Comparison of ENCODE assay signal across 2 cellular contexts in the genomic region with DNA sequence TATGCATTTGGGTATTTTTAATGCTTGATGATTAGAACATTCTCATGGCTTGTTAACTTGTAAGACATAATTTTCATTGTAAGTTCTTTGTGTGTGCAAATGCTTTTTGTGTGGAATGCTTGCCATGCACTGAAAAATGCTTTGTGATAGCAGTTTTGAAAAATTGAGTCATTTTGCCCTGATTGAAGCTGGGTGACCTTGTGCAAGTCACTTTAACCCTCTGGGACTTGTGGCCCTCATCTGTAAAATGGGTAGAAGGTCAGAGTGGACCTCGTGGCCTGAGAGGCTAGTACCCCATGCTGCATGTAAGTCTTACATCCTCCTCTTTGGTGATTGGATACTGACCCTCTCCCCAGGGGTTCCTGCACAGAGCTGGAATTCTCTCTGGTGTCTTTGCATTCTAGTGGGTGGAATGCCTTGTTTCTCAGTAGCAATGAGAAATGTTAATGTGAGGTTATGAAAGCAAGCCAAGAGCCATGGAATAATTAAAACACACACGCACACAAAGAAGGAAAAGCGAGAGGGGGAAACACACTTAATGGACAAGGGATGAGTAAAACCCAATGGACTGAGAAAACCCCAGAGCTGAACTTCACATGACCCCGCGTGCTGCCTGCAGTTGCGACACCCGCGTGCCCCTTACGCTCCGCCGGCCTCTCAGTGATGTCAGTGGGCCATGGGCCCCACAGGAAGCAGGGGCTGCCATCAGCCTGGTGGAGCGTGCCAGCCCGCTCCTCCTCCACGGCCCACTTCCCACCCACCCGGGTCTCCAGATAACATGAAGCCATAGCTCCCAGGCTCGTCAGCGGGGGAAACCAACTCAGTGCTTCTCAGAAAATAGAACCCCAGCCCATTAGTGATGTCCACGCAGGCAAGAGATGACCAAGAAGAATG.
TF ChIP-seq lines count a peak whose summit lies in the region.

No MANE protein-coding gene starts in this region.

TF ChIP-seq in H1, 55 proteins besides CTCF, POLR2A, EP300 and RAD21:
- TF ChIP-seq TAF7 (optimal IDR thresholded peaks at IDR 0.05; ENCODE audit: borderline replicate concordance, low read depth, low read length): no peak
- TF ChIP-seq KDM1A (IDR thresholded peaks at IDR 0.05; ENCODE audit: borderline replicate concordance, low read length): 0 out of 2 replicates have a peak, but pooled peaks have one; percentile 28
- peak; percentile 59 for TF ChIP-seq CEBPB (IDR thresholded peaks at IDR 0.05; ENCODE audit: low read depth, low read length)
- TF ChIP-seq PHF8 (conservative IDR thresholded peaks at IDR 0.05; ENCODE audit: low read depth, low read length): no peak
- TF ChIP-seq CHD2 (IDR thresholded peaks at IDR 0.05; ENCODE audit: low read length): no peak
- TF ChIP-seq TBP (IDR thresholded peaks at IDR 0.05; ENCODE audit: low read depth, low read length): no peak
- TF ChIP-seq EGR1 (IDR thresholded peaks at IDR 0.05; ENCODE audit: borderline replicate concordance, low read depth, low read length): no peak
- TF ChIP-seq HDAC2 (IDR thresholded peaks at IDR 0.05; ENCODE audit: borderline replicate concordance in 1 of 2, low read depth in 2 of 2, low read length in 2 of 2): 0 out of 4 replicates have a peak, but pooled peaks of 1 of the 2 experiments have one; percentile 26
- no peak for TF ChIP-seq SP2 (IDR thresholded peaks at IDR 0.05; ENCODE audit: low read length)
- no peak for TF ChIP-seq EZH2 (IDR thresholded peaks at IDR 0.05; ENCODE audit: low read depth, low read length, severe bottlenecking)
- no peak for TF ChIP-seq BRCA1 (IDR thresholded peaks at IDR 0.05; ENCODE audit: low read depth, low read length)
- no peak for TF ChIP-seq SP4 (IDR thresholded peaks at IDR 0.05; ENCODE audit: low read length)
TF ChIP-seq in H1: peak in this region for 3.

TF ChIP-seq in HEK293T, 16 proteins besides CTCF, POLR2A, EP300 and RAD21:
- no peak for TF ChIP-seq TARDBP (IDR thresholded peaks at IDR 0.05)
- no peak for TF ChIP-seq BHLHE40 (IDR thresholded peaks at IDR 0.05; ENCODE audit: borderline replicate concordance)
- TF ChIP-seq ARNT (IDR thresholded peaks at IDR 0.05): no peak
- no peak for TF ChIP-seq L3MBTL2 (conservative IDR thresholded peaks at IDR 0.05)
- TF ChIP-seq HDGF (IDR thresholded peaks at IDR 0.05; ENCODE audit: borderline replicate concordance): no peak
- no peak for TF ChIP-seq CTBP1 (IDR thresholded peaks at IDR 0.05; ENCODE audit: borderline replicate concordance)
- no peak for TF ChIP-seq FOXM1 (IDR thresholded peaks at IDR 0.05; ENCODE audit: borderline replicate concordance)
- TF ChIP-seq FOXK2 (IDR thresholded peaks at IDR 0.05): no peak
- no peak for TF ChIP-seq SP1 (IDR thresholded peaks at IDR 0.05)
- no peak for TF ChIP-seq FOXA1 (IDR thresholded peaks at IDR 0.05)
- no peak for TF ChIP-seq SUZ12 (IDR thresholded peaks at IDR 0.05)
- TF ChIP-seq, protein P1, sequence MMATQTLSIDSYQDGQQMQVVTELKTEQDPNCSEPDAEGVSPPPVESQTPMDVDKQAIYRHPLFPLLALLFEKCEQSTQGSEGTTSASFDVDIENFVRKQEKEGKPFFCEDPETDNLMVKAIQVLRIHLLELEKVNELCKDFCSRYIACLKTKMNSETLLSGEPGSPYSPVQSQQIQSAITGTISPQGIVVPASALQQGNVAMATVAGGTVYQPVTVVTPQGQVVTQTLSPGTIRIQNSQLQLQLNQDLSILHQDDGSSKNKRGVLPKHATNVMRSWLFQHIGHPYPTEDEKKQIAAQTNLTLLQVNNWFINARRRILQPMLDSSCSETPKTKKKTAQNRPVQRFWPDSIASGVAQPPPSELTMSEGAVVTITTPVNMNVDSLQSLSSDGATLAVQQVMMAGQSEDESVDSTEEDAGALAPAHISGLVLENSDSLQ (IDR thresholded peaks at IDR 0.05): no peak
- no peak for TF ChIP-seq ELF4 (IDR thresholded peaks at IDR 0.05)
- TF ChIP-seq NFRKB (IDR thresholded peaks at IDR 0.05): no peak
- TF ChIP-seq LEF1 (IDR thresholded peaks at IDR 0.05; ENCODE audit: borderline replicate concordance): no peak
- TF ChIP-seq ZNF384 (IDR thresholded peaks at IDR 0.05): no peak
